ENCODE assay signal across 33 cellular contexts in the genomic region with DNA sequence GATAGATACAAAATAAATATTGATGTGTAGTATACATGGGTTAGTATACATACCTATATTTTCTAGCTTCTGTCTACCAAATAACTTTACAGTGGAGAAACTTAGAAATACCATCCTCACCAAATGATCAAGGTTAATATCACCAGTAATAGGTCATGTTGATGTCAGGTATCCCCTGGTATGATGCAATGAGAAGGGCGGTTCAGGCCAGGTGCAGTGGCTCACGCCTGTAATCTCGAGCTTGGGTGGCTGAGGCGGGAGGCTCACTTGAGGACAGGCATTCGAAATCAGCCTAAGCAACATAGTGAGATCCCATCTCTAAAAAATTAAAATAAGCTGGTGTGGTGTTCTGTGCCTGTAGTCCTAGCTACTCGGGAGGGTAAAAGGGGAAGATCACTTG. TPM values are rescaled to one million over a fixed set of nuclear protein-coding genes. Genes with fewer than 3 reads are reported as not detected.
"Had no signal": no experiment of that assay in that cellular context is flagged by ENCODE, and none has a peak within 500 bp of the region (broad histone marks: within the 10 kb centered on the region; RNA-seq: fewer than 3 reads in every experiment).

No MANE protein-coding gene starts in this region.

- H3K9ac ChIP-seq: neural progenitor cell had no signal

- H3K4me1 ChIP-seq: psoas muscle, testis, upper lobe of right lung, uterus had no signal

- H2AFZ ChIP-seq: neural progenitor cell had no signal

- FAIRE-seq: pancreas had no signal

- ATAC-seq: naive thymus-derived CD4-positive, alpha-beta T cell; natural killer cell; pancreas; psoas muscle; right cardiac atrium; sciatic nerve; stimulated activated memory B cell treated with anti-CD40 and anti-IgM and Interleukin-4, amounts not matched to agents 10 μg/mL and 1 μg/mL and 100 μg/mL, for 72 hours; stimulated activated naive CD8-positive, alpha-beta T cell treated with anti-CD3 and anti-CD28 coated beads, Interleukin-15, amount 100 ng/mL, for 72 hours; stimulated activated naive CD8-positive, alpha-beta T cell treated with anti-CD3 and anti-CD28 coated beads, Interleukin-15, Interleukin-2, amounts not matched to agents 100 U/mL and 50 U/mL, for 24 hours; upper lobe of right lung had no signal

- H3K27ac ChIP-seq: neural progenitor cell, pancreas, psoas muscle, skin epidermis, spleen, suprapubic skin, testis, tibial artery, transverse colon, upper lobe of right lung, uterus had no signal

- H3K36me3 ChIP-seq: neural progenitor cell, pancreas, spleen, suprapubic skin, tibial artery, transverse colon, upper lobe of right lung, uterus had no signal

- H3K4me3 ChIP-seq: neural progenitor cell, pancreas, psoas muscle, skin epidermis, smooth muscle cell, spleen, suprapubic skin, testis, tibial artery, transverse colon, upper lobe of right lung, uterus had no signal

- H3K9me3 ChIP-seq: pancreas, psoas muscle, suprapubic skin, testis, tibial artery, transverse colon, upper lobe of right lung, uterus had no signal

- H3K27me3 ChIP-seq: pancreas, testis, tibial artery had no signal

- DNase-seq: naive thymus-derived CD4-positive, alpha-beta T cell; natural killer cell; occipital lobe; pancreas; psoas muscle; right cardiac atrium; spleen; stimulated activated CD4-positive, alpha-beta T cell treated with anti-CD3 and anti-CD28 coated beads, Interleukin-12 subunit alpha, Interleukin-12 subunit beta, amount 100 ng/mL, for 4 hours; stimulated activated CD4-positive, alpha-beta T cell treated with anti-CD3 and anti-CD28 coated beads, Interleukin-1b, Interleukin-23, amount 100 ng/mL, for 48 hours; stimulated activated CD4-positive, alpha-beta T cell treated with anti-CD3 and anti-CD28 coated beads, Interleukin-4, amount 100 ng/mL, for 1 hour; stimulated activated CD4-positive, alpha-beta T cell treated with anti-CD3 and anti-CD28 coated beads, Interleukin-4, amount 100 ng/mL, for 4 hours; stimulated activated CD8-positive, alpha-beta memory T cell treated with anti-CD3 and anti-CD28 coated beads, Interleukin-4, amount 100 ng/mL, for 48 hours; stimulated activated naive CD4-positive, alpha-beta T cell; stimulated activated naive CD8-positive, alpha-beta T cell treated with anti-CD3 and anti-CD28 coated beads, Interleukin-15, amount 100 ng/mL, for 72 hours; stimulated activated naive CD8-positive, alpha-beta T cell treated with anti-CD3 and anti-CD28 coated beads, Interleukin-15, Interleukin-2, amounts not matched to agents 100 U/mL and 50 U/mL, for 24 hours; substantia nigra; testis; transverse colon; upper lobe of right lung; uterus had no signal

- H3K4me2 ChIP-seq: neural progenitor cell, smooth muscle cell had no signal

RNA-seq across cellular contexts. Expression of a gene that starts 38.6 kb away (rescaled TPM):
- total RNA-seq: naive thymus-derived CD4-positive, alpha-beta T cell; natural killer cell; occipital lobe; osteoblast; progenitor cell of endocrine pancreas; psoas muscle; renal cortical epithelial cell; right cardiac atrium; sciatic nerve; smooth muscle cell; spleen; suprapubic skin; transverse colon; upper lobe of right lung; urinary bladder had no signal
- polyA plus RNA-seq: naive thymus-derived CD4-positive, alpha-beta T cell; neural cell; psoas muscle; right cardiac atrium; smooth muscle cell; spleen; thymus; urinary bladder had no signal
